In genomic region chr12:2403221-2403976, GRCh38 we compare ENCODE assay signal across 1 cellular context.
TF ChIP-seq lines count a peak whose summit lies in the region.

No MANE protein-coding gene starts in this region.

TF ChIP-seq in GM12878, 131 proteins besides CTCF, POLR2A, EP300 and RAD21 (continued from another document):
- no peak for TF ChIP-seq PKNOX1 (IDR thresholded peaks at IDR 0.05)
- TF ChIP-seq BHLHE40 (IDR thresholded peaks at IDR 0.05; ENCODE audit: borderline replicate concordance in 1 of 2, low read depth in 2 of 2, low read length in 1 of 2): 0 out of 4 replicates have a peak, but pooled peaks of 1 of the 2 experiments have one; percentile 12
- no peak for TF ChIP-seq YBX1 (IDR thresholded peaks at IDR 0.05)
